ENCODE assay signal across 28 cellular contexts in genomic region chr13:90826688-90827087, GRCh38.
"Had no signal": no experiment of that assay in that cellular context is flagged by ENCODE, and none has a peak within 500 bp of the region (broad histone marks: within the 10 kb centered on the region; RNA-seq: fewer than 3 reads in every experiment).

No MANE protein-coding gene starts in this region.

- FAIRE-seq: colon, endometrium, endothelial cell of umbilical vein, frontal cortex had no signal

- H3K4me1 ChIP-seq: colonic mucosa, esophagus muscularis mucosa, esophagus squamous epithelium, foreskin keratinocyte, gastrocnemius medialis, gastroesophageal sphincter, heart left ventricle, heart right ventricle had no signal

- ATAC-seq: effector memory CD8-positive, alpha-beta T cell; esophagus mucosa; foreskin keratinocyte; gastrocnemius medialis; gastroesophageal sphincter; heart left ventricle; heart right ventricle had no signal

- H3K36me3 ChIP-seq: colonic mucosa, esophagus muscularis mucosa, esophagus squamous epithelium, gastrocnemius medialis, gastroesophageal sphincter, heart left ventricle, heart right ventricle had no signal

- H3K27me3 ChIP-seq: colonic mucosa, dorsolateral prefrontal cortex, esophagus muscularis mucosa, esophagus squamous epithelium, foreskin keratinocyte, gastrocnemius medialis, gastroesophageal sphincter, heart left ventricle, heart right ventricle had no signal

- H3K4me3 ChIP-seq: colonic mucosa, coronary artery, dorsolateral prefrontal cortex, esophagus muscularis mucosa, esophagus squamous epithelium, gastrocnemius medialis, gastroesophageal sphincter, heart left ventricle, heart right ventricle had no signal

- H3K9me3 ChIP-seq: colonic mucosa, esophagus muscularis mucosa, esophagus squamous epithelium, gastrocnemius medialis, gastroesophageal sphincter, heart left ventricle, heart right ventricle had no signal

- H3K27ac ChIP-seq: colonic mucosa, coronary artery, dorsolateral prefrontal cortex, epithelial cell of prostate, esophagus muscularis mucosa, esophagus squamous epithelium, foreskin keratinocyte, gastrocnemius medialis, gastroesophageal sphincter, heart left ventricle, heart right ventricle had no signal

- DNase-seq: colonic mucosa; cortex of kidney; dermis blood vessel endothelial cell; dorsolateral prefrontal cortex; effector CD4-positive, alpha-beta T cell; effector CD8-positive, alpha-beta T cell; effector memory CD4-positive, alpha-beta T cell; effector memory CD8-positive, alpha-beta T cell; endodermal cell; erythroblast; esophagus squamous epithelium; foreskin fibroblast; foreskin keratinocyte; foreskin melanocyte; gastrocnemius medialis; glutamatergic neuron; head of caudate nucleus; heart left ventricle; heart right ventricle had no signal
